25 cellular contexts compared by ENCODE assay signal in the genomic region with DNA sequence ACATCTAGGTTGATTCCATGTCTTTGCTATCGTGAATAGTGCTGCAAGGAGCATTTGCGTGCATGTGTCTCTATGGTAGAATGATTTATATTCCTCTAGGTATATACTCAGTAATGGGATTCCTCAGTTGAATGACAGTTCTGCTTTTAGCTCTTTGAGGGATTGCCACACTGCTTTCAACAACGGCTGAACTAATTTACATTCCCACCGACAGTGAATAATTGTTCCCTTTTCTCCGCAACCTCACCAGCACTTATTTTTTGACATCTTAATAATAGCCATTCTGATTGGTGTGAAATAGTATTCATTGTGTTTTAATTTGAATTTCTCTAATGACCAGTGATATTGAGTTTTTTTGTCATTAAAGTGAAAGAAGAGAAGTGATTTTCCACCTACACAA. TPM values are rescaled to one million over a fixed set of nuclear protein-coding genes. Genes with fewer than 3 reads are reported as not detected.
"Had no signal": no experiment of that assay in that cellular context is flagged by ENCODE, and none has a peak within 500 bp of the region (broad histone marks: within the 10 kb centered on the region; RNA-seq: fewer than 3 reads in every experiment).

No MANE protein-coding gene starts in this region.

- DNase-seq: colonic mucosa; effector CD4-positive, alpha-beta T cell; endodermal cell; foreskin melanocyte; heart left ventricle; hippocampal formation; left colon; left ventricle myocardium superior; mesendoderm; naive B cell; nephron progenitor cell; sigmoid colon; stimulated activated CD4-positive, alpha-beta T cell treated with anti-CD3 and anti-CD28 coated beads, Interleukin-2, amount 100 ng/mL, for 24 hours; stimulated activated CD4-positive, alpha-beta T cell treated with anti-CD3 and anti-CD28 coated beads, Interleukin-4, amount 100 ng/mL, for 4 hours; stimulated activated naive B cell treated with anti-CD40 and anti-IgM and Interleukin-4, amounts not matched to agents 10 μg/mL and 1 μg/mL and 100 μg/mL, for 72 hours; stimulated activated naive CD8-positive, alpha-beta T cell treated with anti-CD3 and anti-CD28 coated beads, Interleukin-15, amount 100 ng/mL, for 72 hours; substantia nigra; transverse colon had no signal

- H3K4me1 ChIP-seq: colonic mucosa, heart left ventricle, right atrium auricular region, sigmoid colon had no signal

- H3K9me3 ChIP-seq: colonic mucosa, heart left ventricle, right atrium auricular region, sigmoid colon, thoracic aorta, transverse colon had no signal

- ATAC-seq: heart left ventricle; left colon; left ventricle myocardium superior; stimulated activated naive B cell treated with anti-CD40 and anti-IgM and Interleukin-4, amounts not matched to agents 10 μg/mL and 1 μg/mL and 100 μg/mL, for 72 hours; stimulated activated naive CD8-positive, alpha-beta T cell treated with anti-CD3 and anti-CD28 coated beads, Interleukin-15, amount 100 ng/mL, for 72 hours had no signal

- H3K27ac ChIP-seq: colonic mucosa, heart left ventricle, right atrium auricular region, sigmoid colon, skin epidermis, thoracic aorta, transverse colon had no signal

- H3K36me3 ChIP-seq: colonic mucosa, heart left ventricle, right atrium auricular region, sigmoid colon, thoracic aorta, transverse colon had no signal

- H3K27me3 ChIP-seq: colonic mucosa, right atrium auricular region, sigmoid colon, transverse colon had no signal

- H3K4me3 ChIP-seq: colonic mucosa, heart left ventricle, lung, right atrium auricular region, sigmoid colon, skin epidermis, thoracic aorta, transverse colon had no signal

RNA-seq across cellular contexts. Expression of gene IFNA5, which starts 18.5 kb away (rescaled TPM):
- polyA plus RNA-seq: endothelial cell of umbilical vein, heart left ventricle, sigmoid colon, urinary bladder had no signal

RNA-seq across cellular contexts. Expression of gene IFNA14, which starts 46.8 kb away (rescaled TPM):
- polyA plus RNA-seq: endothelial cell of umbilical vein, esophagus, heart left ventricle, lung, sigmoid colon, urinary bladder had no signal

RNA-seq across cellular contexts. Expression of gene IFNA17, which starts 58.6 kb away (rescaled TPM):
- polyA plus RNA-seq: endothelial cell of umbilical vein, esophagus, heart left ventricle, lung, sigmoid colon, urinary bladder had no signal
